6 cellular contexts compared by ENCODE assay signal in the genomic region with DNA sequence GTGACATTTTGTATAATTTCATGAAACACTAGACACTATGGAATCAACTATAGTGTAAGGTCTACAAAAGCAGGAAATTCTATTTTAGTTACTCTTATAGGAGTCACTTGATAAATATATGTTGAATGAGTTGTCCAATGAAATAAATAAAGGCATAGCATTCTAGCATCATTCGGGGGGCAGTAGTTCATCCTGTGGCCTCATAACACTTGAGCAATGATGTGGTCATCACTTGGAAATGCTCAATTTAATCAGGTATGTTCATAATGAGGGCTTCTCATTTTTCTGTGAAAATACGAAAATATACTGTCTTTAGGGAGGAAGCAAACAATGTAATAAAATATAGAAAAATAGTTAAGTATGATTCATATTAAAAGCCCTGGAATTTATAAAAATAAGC. TPM values are rescaled to one million over a fixed set of nuclear protein-coding genes. Genes with fewer than 3 reads are reported as not detected.
DNase-seq lines count a peak whose midpoint lies in the region; ATAC-seq and TF ChIP-seq lines count a peak whose summit lies in the region.
"Not testable (repeated sequence)": the region's sequence is repeated elsewhere in the genome, so short reads cannot be mapped to it uniquely, and the experiment has no call there.

No MANE protein-coding gene starts in this region.

- H2AFZ ChIP-seq in PC-3 (ENCODE audit: low read length), result not testable (repeated sequence)

- H3K9me2 ChIP-seq in PC-3 (replicated peaks; ENCODE audit: low read length), result not testable (repeated sequence)

- not testable (repeated sequence) for H3K79me2 ChIP-seq in PC-3 (ENCODE audit: low read length)

- intact Hi-C loops in PC-3 (cut with micrococcal nuclease), result not testable (repeated sequence)

- H3K4me1 ChIP-seq in PC-3 (ENCODE audit: insufficient read depth, low read length), result peaks cover 19% of the 10 kb centered on the region

- ATAC-seq in PC-3, result 0 out of 2 replicates have a peak, but pooled peaks have one; percentile 50

- H3K27me3 ChIP-seq in AG04450 (ENCODE audit: control insufficient read depth, insufficient read depth, low read length); PC-3 (ENCODE audit: low read length): not testable (repeated sequence)

- BruUV-seq in PC-3 (replicated peaks; lab: Mats Ljungman, UMichigan), result not testable (repeated sequence)

- not testable (repeated sequence) for H3K36me3 ChIP-seq in PC-3 (ENCODE audit: low read depth, low read length)

- not testable (repeated sequence) for H3K4me3 ChIP-seq in AG04450 (ENCODE audit: low read depth, low read length); PC-3 (ENCODE audit: low read length); astrocyte of the spinal cord (ENCODE audit: low read depth, low read length); foreskin fibroblast (ENCODE audit: low read depth in 1 of 2, low read length in 2 of 2)

- H3K4me2 ChIP-seq in PC-3 (ENCODE audit: low read length), result not testable (repeated sequence)

- not testable (repeated sequence) for TF ChIP-seq CTCF in AG04450 (IDR thresholded peaks at IDR 0.05; ENCODE audit: low read depth, low read length); PC-3 (conservative IDR thresholded peaks at IDR 0.05; ENCODE audit: low read depth, low read length); astrocyte of the spinal cord (IDR thresholded peaks at IDR 0.05; ENCODE audit: low read depth, low read length); foreskin fibroblast (IDR thresholded peaks at IDR 0.05; ENCODE audit: low read depth, low read length)

- in situ Hi-C loops in astrocyte of the spinal cord (cut with HindIII; ENCODE audit: low sequenced_read_pairs), result not testable (repeated sequence)

- not testable (repeated sequence) for H4K20me1 ChIP-seq in PC-3 (ENCODE audit: low read length)

- H3K9ac ChIP-seq in PC-3 (ENCODE audit: low read length), result peak overlapping the region; percentile 67

- not testable (repeated sequence) for H3K9me3 ChIP-seq in AG04450 (ENCODE audit: control insufficient read depth, insufficient read depth, low read length); PC-3 (ENCODE audit: low read length)

- POLR2A ChIA-PET in AG04450 (lab: Yijun Ruan, JAX); PC-3 (lab: Charles Lee; ENCODE audit: unreplicated experiment): not testable (repeated sequence)

- H3F3A ChIP-seq in PC-3 (ENCODE audit: low read length, unreplicated experiment), result not testable (repeated sequence)

- CTCF ChIA-PET in AG04450 (lab: Charles Lee); PC-3 (lab: Charles Lee): not testable (repeated sequence)

- H3K27ac ChIP-seq in AG04450 (ENCODE audit: low read depth, low read length), result not testable (repeated sequence)
- peak overlapping the region; percentile 84 for H3K27ac ChIP-seq in PC-3 (ENCODE audit: low read length)

- peak; percentile 18 for DNase-seq in AG04450 (ENCODE audit: low read depth, low spot score)
- DNase-seq in ELR (ENCODE audit: low read depth), result peak; percentile 76
- DNase-seq in HT1080 (ENCODE audit: low read depth), result peak; percentile 22
- peak; percentile 70 for DNase-seq in PC-3
- DNase-seq in astrocyte of the spinal cord (ENCODE audit: low read depth, low spot score), result peak; percentile 4
- DNase-seq in foreskin fibroblast, result peak; percentile 25 to 40

RNA-seq across cellular contexts. Expression of gene NBPF15, which starts 55.4 kb away (rescaled TPM):
- polyA plus RNA-seq in AG04450 (2011; rRNA removed), result 56.2 and 59.8 TPM in 2 replicates
- 65.6 and 75.8 TPM in 2 replicates for polyA minus RNA-seq in AG04450 (2011; rRNA and poly(A)+ RNA removed)
- 26.2 and 36.1 TPM in 2 replicates for total RNA-seq in HT1080 (2014; rRNA removed; shearing (Covaris generic))
- polyA plus RNA-seq in HT1080 (2015; cell fraction: cytosol; rRNA removed), result 18.8 and 20.9 TPM in 2 replicates
- polyA plus RNA-seq in HT1080 (2015; cell fraction: nucleus; rRNA removed), result 83.9 and 111 TPM in 2 replicates
- total RNA-seq in PC-3 (2014; rRNA removed), result 40.5 and 43.9 TPM in 2 replicates

Comparison
In these comparisons a context has a peak if more than half of its experiments do, and no peak if none do; other contexts are left out.
1. DNase-seq: peak in every context shown above with its lines; median percentile 76 in ELR; 70 in PC-3; 32 in foreskin fibroblast; 22 in HT1080; 18 in AG04450; 4 in astrocyte of the spinal cord.